Comparison of ENCODE assay signal across 16 cellular contexts in genomic region chr10:76319666-76320065, GRCh38.
DNase-seq lines count a peak whose midpoint lies in the region; ATAC-seq and TF ChIP-seq lines count a peak whose summit lies in the region.
"Had no signal": no experiment of that assay in that cellular context is flagged by ENCODE, and none has a peak within 500 bp of the region (broad histone marks: within the 10 kb centered on the region; RNA-seq: fewer than 3 reads in every experiment).

No MANE protein-coding gene starts in this region.

- in situ Hi-C loops in astrocyte of the spinal cord (cut with HindIII; ENCODE audit: low sequenced_read_pairs), result no loop called here

- H3K36me3 ChIP-seq in heart right ventricle, result no peaks in the 10 kb centered on the region
- H3K36me3 ChIP-seq: BLaER1, HAP-1 had no signal

- H3K9me3 Mint-ChIP-seq in nephron progenitor cell, result no peaks in the 10 kb centered on the region

- H3K9me3 ChIP-seq in heart right ventricle, result peaks cover 0 to 16% (median 0%) of the 10 kb centered on the region in 11 donors
- H3K9me3 ChIP-seq: HAP-1 had no signal

- no peak for ATAC-seq in heart right ventricle

- H3K4me3 ChIP-seq in astrocyte of the spinal cord (ENCODE audit: low read depth, low read length) (no peak overlapping the region), heart right ventricle (no peak overlapping the region)
- H3K4me3 ChIP-seq: BLaER1, HAP-1 had no signal

- DNase-seq in NCI-H446 treated with DMSO at 0.1 percent for 48 hours (lab: John Stamatoyannopoulos, UW) (peak; percentile 66), astrocyte of the spinal cord (ENCODE audit: low read depth, low spot score) (peak; percentile 42), nephron progenitor cell (no peak), heart right ventricle (no peak), DMS 273 (lab: John Stamatoyannopoulos, UW; ENCODE audit: unreplicated experiment) (no peak), epidermal melanocyte (ENCODE audit: insufficient read length, low spot score) (no peak), activated gamma-delta T cell (lab: John Stamatoyannopoulos, UW) (no peak)
- DNase-seq: AML-193; Caco-2; CD8-positive, alpha-beta memory T cell; DMS53; GF-D8; HFFc6 had no signal

- 98 to 100% methylated on average over 4 of the region's 4 CpGs for WGBS in heart right ventricle, 2 donors

- no peaks in the 10 kb centered on the region for H3K27me3 ChIP-seq in heart right ventricle
- H3K27me3 ChIP-seq: BLaER1 had no signal

- H3K4me1 Mint-ChIP-seq in nephron progenitor cell, result peaks cover 64% of the 10 kb centered on the region
- H3K4me1 Mint-ChIP-seq: CD8-positive, alpha-beta memory T cell had no signal

- intact Hi-C loops in heart right ventricle (cut with DNase I), result loop anchor here in 1 of 10 donors (10.0 kb wide), 1 partner anchor 225 kb away; no protein-coding TSS in a partner anchor

- H3K27ac Mint-ChIP-seq in nephron progenitor cell, result peak overlapping the region; percentile 66
- H3K27ac Mint-ChIP-seq: CD8-positive, alpha-beta memory T cell; HFFc6 had no signal

- H3K27ac ChIP-seq in heart right ventricle, result no peak overlapping the region
- H3K27ac ChIP-seq: BLaER1, HL-60 had no signal

- peaks cover 0 to 16% (median 0%) of the 10 kb centered on the region in 9 donors for H3K4me1 ChIP-seq in heart right ventricle
- H3K4me1 ChIP-seq: BLaER1, Caco-2, HAP-1 had no signal

- no peak overlapping the region for H3K4me3 Mint-ChIP-seq in nephron progenitor cell
- H3K4me3 Mint-ChIP-seq: CD8-positive, alpha-beta memory T cell; HFFc6 had no signal

- TF ChIP-seq CTCF in astrocyte of the spinal cord (IDR thresholded peaks at IDR 0.05; ENCODE audit: low read depth, low read length) (no peak), nephron progenitor cell (IDR thresholded peaks at IDR 0.05) (no peak), heart right ventricle (IDR thresholded peaks at IDR 0.05) (no peak)

- peaks cover 8% of the 10 kb centered on the region for H3K27me3 Mint-ChIP-seq in nephron progenitor cell (ENCODE audit: low read depth, poor library complexity)

- H3K36me3 Mint-ChIP-seq in nephron progenitor cell (ENCODE audit: low read depth), result no peaks in the 10 kb centered on the region
- H3K36me3 Mint-ChIP-seq: CD8-positive, alpha-beta memory T cell had no signal

Comparison
In these comparisons a context has a peak if more than half of its experiments do, and no peak if none do; other contexts are left out.
1. DNase-seq: peak in NCI-H446 treated with DMSO at 0.1 percent for 48 hours (single experiment) and astrocyte of the spinal cord (single experiment); none in nephron progenitor cell (single experiment), heart right ventricle (0 of 2), DMS 273 (single experiment), epidermal melanocyte (single experiment) and activated gamma-delta T cell (single experiment).